Comparison of ENCODE assay signal across 8 cellular contexts in genomic region chr17:77247048-77247541, GRCh38.
A peak's percentile ranks its signal among the peaks of the same experiment; 100 is the strongest.
DNase-seq lines count a peak whose midpoint lies in the region; ATAC-seq and TF ChIP-seq lines count a peak whose summit lies in the region.

No MANE protein-coding gene starts in this region.

- H3K4me1 Mint-ChIP-seq in immature natural killer cell, result peaks cover 6 to 7% of the 10 kb centered on the region in 2 donors

- H3K4me1 ChIP-seq in mammary epithelial cell (ENCODE audit: insufficient read depth, low read length) (peaks cover 8% of the 10 kb centered on the region), smooth muscle cell (ENCODE audit: low read depth) (no peaks in the 10 kb centered on the region)

- H3K27me3 ChIP-seq in mammary epithelial cell (ENCODE audit: insufficient read depth, low read length), result no peaks in the 10 kb centered on the region
- H3K27me3 ChIP-seq in smooth muscle cell (ENCODE audit: low read depth), result no peaks in the 10 kb centered on the region

- H2AFZ ChIP-seq in mammary epithelial cell (ENCODE audit: low read depth, low read length) (peak overlapping the region; percentile 91), smooth muscle cell (ENCODE audit: low read depth) (peak overlapping the region; percentile 97)

- H3K4me3 ChIP-seq in WI38 (ENCODE audit: low read depth, low read length), result peak overlapping the region; percentile 60
- peak overlapping the region; percentile 43 to 61 (median 47) for H3K4me3 ChIP-seq in mammary epithelial cell (replicated peaks in 1 of 3; ENCODE audit: insufficient read depth in 1 of 3, low read depth in 2 of 3, low read length in 3 of 3)
- H3K4me3 ChIP-seq in smooth muscle cell, result peak overlapping the region; percentile 61

- dilution Hi-C loops in mammary epithelial cell (cut with HindIII; ENCODE audit: low sequenced_read_pairs), result no loop called here

- H4K20me1 ChIP-seq in mammary epithelial cell (ENCODE audit: insufficient read depth, low read length) (no peaks in the 10 kb centered on the region), smooth muscle cell (ENCODE audit: low read depth) (no peaks in the 10 kb centered on the region)

- TF ChIP-seq CTCF in WI38 (IDR thresholded peaks at IDR 0.05; ENCODE audit: low read depth, low read length) (peak; percentile 85), mammary epithelial cell (conservative IDR thresholded peaks at IDR 0.05 in 1 of 2, IDR thresholded peaks at IDR 0.05 in 1 of 2; ENCODE audit: extremely low read depth in 1 of 2, insufficient read depth in 1 of 2, low read depth in 1 of 2, low read length in 2 of 2) (peak; percentile 55 to 88), smooth muscle cell (IDR thresholded peaks at IDR 0.05; ENCODE audit: borderline replicate concordance, insufficient read depth, poor library complexity, severe bottlenecking) (peak; percentile 99)

- CTCF ChIA-PET in mammary epithelial cell (lab: Charles Lee; ENCODE audit: low non-redundant PET), result no interaction called here

- 2% methylated on average over 9 of the region's 51 CpGs for WGBS in mammary epithelial cell (ENCODE audit: low coverage, missing lambda C conversion rate)
- WGBS in smooth muscle cell (ENCODE audit: low lambda C conversion rate), result 1% methylated on average over 46 of the region's 51 CpGs

- H3K4me2 ChIP-seq in mammary epithelial cell (ENCODE audit: insufficient read depth, low read depth, low read length) (peak overlapping the region; percentile 93), smooth muscle cell (peak overlapping the region; percentile 92)

- H3K9ac ChIP-seq in mammary epithelial cell (ENCODE audit: insufficient read depth, low read length), result no peak overlapping the region
- H3K9ac ChIP-seq in smooth muscle cell (ENCODE audit: low read depth), result peak overlapping the region; percentile 66

- H3K27ac Mint-ChIP-seq in immature natural killer cell, result peak overlapping the region in 2 of 6 donors; percentile 59 to 61

- no peaks in the 10 kb centered on the region for H3K9me3 Mint-ChIP-seq in immature natural killer cell

- H3F3A ChIP-seq in smooth muscle cell (ENCODE audit: low read depth), result no peaks in the 10 kb centered on the region

- H3K4me3 Mint-ChIP-seq in immature natural killer cell, result peak overlapping the region; percentile 52 to 74 (median 68)

- H3K27me3 Mint-ChIP-seq in immature natural killer cell (ENCODE audit: low read depth in 3 of 3), result peaks cover 1 to 7% (median 4%) of the 10 kb centered on the region in 3 donors

- H3K36me3 ChIP-seq in mammary epithelial cell (ENCODE audit: insufficient read depth, low read length) (no peaks in the 10 kb centered on the region), smooth muscle cell (ENCODE audit: low read depth) (no peaks in the 10 kb centered on the region)

- H3K27ac ChIP-seq in mammary epithelial cell (ENCODE audit: insufficient read depth, low read depth, low read length), result no peak overlapping the region
- H3K27ac ChIP-seq in smooth muscle cell (ENCODE audit: low read depth), result no peak overlapping the region

- peak; percentile 75 for ATAC-seq in HG02885 (IDR thresholded peaks at IDR 0.05; ENCODE audit: poor library complexity, unreplicated experiment)
- ATAC-seq in GM21786 (IDR thresholded peaks at IDR 0.05; ENCODE audit: unreplicated experiment), result no peak

- H3K79me2 ChIP-seq in mammary epithelial cell (ENCODE audit: insufficient read depth, low read length) (no peaks in the 10 kb centered on the region), smooth muscle cell (ENCODE audit: low read depth) (no peaks in the 10 kb centered on the region)

- DNase-seq in Daoy (ENCODE audit: low read depth), result peak; percentile 85
- peak; percentile 62 for DNase-seq in NCI-H2196 treated with DMSO at 0.1 percent for 48 hours (lab: John Stamatoyannopoulos, UW; ENCODE audit: unreplicated experiment)
- peak; percentile 47 for DNase-seq in mammary epithelial cell
- DNase-seq in immature natural killer cell, result peak; percentile 73 to 83 (median 81)
- DNase-seq in smooth muscle cell (lab: John Stamatoyannopoulos, UW; ENCODE audit: unreplicated experiment), result peak; percentile 57

- no peaks in the 10 kb centered on the region for H3K36me3 Mint-ChIP-seq in immature natural killer cell

- no peaks in the 10 kb centered on the region for H3K9me3 ChIP-seq in mammary epithelial cell (replicated peaks; ENCODE audit: insufficient read depth, low read length)
- H3K9me3 ChIP-seq in smooth muscle cell (replicated peaks; ENCODE audit: low read depth), result no peaks in the 10 kb centered on the region

- in situ Hi-C loops in mammary epithelial cell (cut with MboI; ENCODE audit: low sequenced_read_pairs in 2 of 2), result loop anchor here (5.0 to 25.0 kb wide), 2 partner anchors 160 to 385 kb away; partner anchors contain the start of gene MGAT5B (in 1 of the 2)

- intact Hi-C loops in mammary epithelial cell (cut with micrococcal nuclease), result loop anchor here (1.0 to 2.0 kb wide), 4 partner anchors 151 to 374 kb away; no protein-coding TSS in a partner anchor

- BruUV-seq in mammary epithelial cell (replicated peaks; lab: Mats Ljungman, UMichigan), result no TSS peak
